Comparison of ENCODE assay signal across 16 cellular contexts in genomic region chr10:62225362-62225761, GRCh38. TPM values are rescaled to one million over a fixed set of nuclear protein-coding genes. Genes with fewer than 3 reads are reported as not detected.
A peak's percentile ranks its signal among the peaks of the same experiment; 100 is the strongest.
DNase-seq lines count a peak whose midpoint lies in the region; ATAC-seq and TF ChIP-seq lines count a peak whose summit lies in the region.
"Had no signal": no experiment of that assay in that cellular context is flagged by ENCODE, and none has a peak within 500 bp of the region (broad histone marks: within the 10 kb centered on the region; RNA-seq: fewer than 3 reads in every experiment).

No MANE protein-coding gene starts in this region.

- H2BK120ac ChIP-seq in trophoblast cell (ENCODE audit: insufficient read depth, low read length, poor library complexity), result peak overlapping the region; percentile 49

- H4K91ac ChIP-seq in trophoblast cell (ENCODE audit: low read depth, low read length), result no peak overlapping the region

- no peak overlapping the region for H4K8ac ChIP-seq in trophoblast cell (ENCODE audit: low read depth, low read length)

- no peak overlapping the region for H3K9ac ChIP-seq in trophoblast cell (ENCODE audit: low read length)

- no peaks in the 10 kb centered on the region for H3K27me3 Mint-ChIP-seq in activated CD4-positive, alpha-beta T cell treated with anti-CD3 and anti-CD28 coated beads for 36 hours
- H3K27me3 Mint-ChIP-seq in activated naive CD4-positive, alpha-beta T cell treated with anti-CD3 and anti-CD28 coated beads, Interleukin-2, amount 10 ng/mL, durations not matched to agents 7 days and 5 days, result no peaks in the 10 kb centered on the region
- no peaks in the 10 kb centered on the region for H3K27me3 Mint-ChIP-seq in activated T-helper 1 cell treated with anti-CD3 and anti-CD28 coated beads, Interleukin-12 subunit alpha, Interleukin-12 subunit beta, Interleukin-2, Interleukin-4 antibody, amounts not matched to agents 30 ng/mL and 10 ng/mL and 1 ng/mL, durations not matched to agents 14 hours and 24 hours and 36 hours (ENCODE audit: insufficient read depth)

- H3K4me2 ChIP-seq in trophoblast cell (ENCODE audit: low read length), result no peak overlapping the region

- H3K4me3 Mint-ChIP-seq in activated CD4-positive, alpha-beta T cell treated with anti-CD3 and anti-CD28 coated beads for 36 hours, result no peak overlapping the region
- H3K4me3 Mint-ChIP-seq in activated naive CD4-positive, alpha-beta T cell treated with anti-CD3 and anti-CD28 coated beads, Interleukin-2, amount 10 ng/mL, durations not matched to agents 7 days and 5 days, result no peak overlapping the region
- no peak overlapping the region for H3K4me3 Mint-ChIP-seq in activated T-helper 1 cell treated with anti-CD3 and anti-CD28 coated beads, Interleukin-12 subunit alpha, Interleukin-12 subunit beta, Interleukin-2, Interleukin-4 antibody, amounts not matched to agents 30 ng/mL and 10 ng/mL and 1 ng/mL, durations not matched to agents 14 hours and 24 hours and 36 hours

- H3K27ac ChIP-seq in trophoblast cell (ENCODE audit: low read depth, low read length), result peak overlapping the region; percentile 63
- H3K27ac ChIP-seq in left lung, result no peak overlapping the region
- H3K27ac ChIP-seq: RWPE1 had no signal

- no peak overlapping the region for H3K23ac ChIP-seq in trophoblast cell (ENCODE audit: low read length)

- H2AFZ ChIP-seq in trophoblast cell (ENCODE audit: insufficient read depth, low read length, poor library complexity), result no peak overlapping the region

- H3K79me2 ChIP-seq in trophoblast cell (ENCODE audit: control insufficient read depth, insufficient read depth, low read length, poor library complexity), result no peaks in the 10 kb centered on the region

- H3K36me3 Mint-ChIP-seq in activated CD4-positive, alpha-beta T cell treated with anti-CD3 and anti-CD28 coated beads for 36 hours (ENCODE audit: low read depth), result peaks cover 1% of the 10 kb centered on the region
- H3K36me3 Mint-ChIP-seq in activated naive CD4-positive, alpha-beta T cell treated with anti-CD3 and anti-CD28 coated beads, Interleukin-2, amount 50 U/mL, for 72 hours, result peaks cover 0 to 25% of the 10 kb centered on the region in 2 donors
- peaks cover 23% of the 10 kb centered on the region for H3K36me3 Mint-ChIP-seq in activated naive CD4-positive, alpha-beta T cell treated with anti-CD3 and anti-CD28 coated beads, Interleukin-2, amount 10 ng/mL, durations not matched to agents 7 days and 5 days
- peaks cover 10% of the 10 kb centered on the region for H3K36me3 Mint-ChIP-seq in activated T-helper 1 cell treated with anti-CD3 and anti-CD28 coated beads, Interleukin-12 subunit alpha, Interleukin-12 subunit beta, Interleukin-2, Interleukin-4 antibody, amounts not matched to agents 30 ng/mL and 10 ng/mL and 1 ng/mL, durations not matched to agents 14 hours and 24 hours and 36 hours (ENCODE audit: low read depth)

- ATAC-seq in activated CD4-positive, alpha-beta T cell treated with anti-CD3 and anti-CD28 coated beads for 36 hours, result peak; percentile 74
- ATAC-seq in activated naive CD4-positive, alpha-beta T cell treated with anti-CD3 and anti-CD28 coated beads, Interleukin-2, amount 50 U/mL, for 72 hours, result peak; percentile 81 to 92
- ATAC-seq in left lung, result no peak

- no peak overlapping the region for H2BK5ac ChIP-seq in trophoblast cell (ENCODE audit: low read depth, low read length, poor library complexity)

- H3K4ac ChIP-seq in trophoblast cell (ENCODE audit: low read depth, low read length), result no peak overlapping the region

- no peak overlapping the region for H2AK5ac ChIP-seq in trophoblast cell (ENCODE audit: low read length)

- H3K27me3 ChIP-seq in trophoblast cell (ENCODE audit: insufficient read depth, low read length) (no peaks in the 10 kb centered on the region), left lung (no peaks in the 10 kb centered on the region)

- peaks cover 10% of the 10 kb centered on the region for H3K4me1 Mint-ChIP-seq in activated CD4-positive, alpha-beta T cell treated with anti-CD3 and anti-CD28 coated beads for 36 hours
- peaks cover 7% of the 10 kb centered on the region for H3K4me1 Mint-ChIP-seq in activated naive CD4-positive, alpha-beta T cell treated with anti-CD3 and anti-CD28 coated beads, Interleukin-2, amount 10 ng/mL, durations not matched to agents 7 days and 5 days
- H3K4me1 Mint-ChIP-seq in activated T-helper 1 cell treated with anti-CD3 and anti-CD28 coated beads, Interleukin-12 subunit alpha, Interleukin-12 subunit beta, Interleukin-2, Interleukin-4 antibody, amounts not matched to agents 30 ng/mL and 10 ng/mL and 1 ng/mL, durations not matched to agents 14 hours and 24 hours and 36 hours (ENCODE audit: low read depth), result peaks cover 5% of the 10 kb centered on the region

- CTCF ChIA-PET in activated CD4-positive, alpha-beta T cell treated with anti-CD3 and anti-CD28 coated beads for 36 hours (lab: Charles Lee), result interaction anchor here (0.6 to 0.8 kb wide), 2 partner anchors 13 to 19 kb away, joined by 3 to 4 read pairs; no protein-coding TSS in a partner anchor
- CTCF ChIA-PET in activated naive CD4-positive, alpha-beta T cell treated with anti-CD3 and anti-CD28 coated beads, Interleukin-2, amount 10 ng/mL, durations not matched to agents 7 days and 5 days (lab: Charles Lee), result no interaction called here

- POLR2A ChIA-PET in activated CD4-positive, alpha-beta T cell treated with anti-CD3 and anti-CD28 coated beads for 36 hours (lab: Charles Lee), result interaction anchor here (0.6 to 2.0 kb wide), 3 partner anchors 37 to 320 kb away, joined by 3 to 9 read pairs (median 3); no protein-coding TSS in a partner anchor

- WGBS in trophoblast cell (ENCODE audit: extremely low coverage, insufficient coverage, insufficient read length), result no CpG with 5 or more reads among the region's 3 CpGs

- H3K9me3 ChIP-seq in trophoblast cell (ENCODE audit: insufficient read depth, low read depth, low read length), result no peaks in the 10 kb centered on the region
- no peaks in the 10 kb centered on the region for H3K9me3 ChIP-seq in left lung

- peak overlapping the region; percentile 59 for H2BK12ac ChIP-seq in trophoblast cell (ENCODE audit: low read length)

- no peak overlapping the region for H4K12ac ChIP-seq in trophoblast cell (ENCODE audit: low read depth, low read length)

- peaks cover 4% of the 10 kb centered on the region for H3K79me1 ChIP-seq in trophoblast cell (ENCODE audit: low read length)

- no peak for DNase-seq in activated CD4-positive, alpha-beta T cell treated with anti-CD3 and anti-CD28 coated beads for 36 hours
- no peak for DNase-seq in activated CD4-positive, alpha-beta T cell treated with anti-CD3 and anti-CD28 coated beads, Interleukin-2, amount 50 U/mL, for 48 hours
- DNase-seq in activated naive CD4-positive, alpha-beta T cell treated with anti-CD3 and anti-CD28 coated beads, Interleukin-2, amount 50 U/mL, for 72 hours (ENCODE audit: low spot score in 2 of 2), result no peak
- no peak for DNase-seq in activated naive CD4-positive, alpha-beta T cell treated with anti-CD3 and anti-CD28 coated beads, Interleukin-2, amount 10 ng/mL, durations not matched to agents 7 days and 5 days
- DNase-seq in activated T-helper 1 cell treated with anti-CD3 and anti-CD28 coated beads, Interleukin-12 subunit alpha, Interleukin-12 subunit beta, Interleukin-2, Interleukin-4 antibody, amounts not matched to agents 30 ng/mL and 10 ng/mL and 1 ng/mL, durations not matched to agents 14 hours and 24 hours and 36 hours (ENCODE audit: low spot score), result no peak
- DNase-seq in trophoblast cell (no peak), Kasumi-1 (lab: John Stamatoyannopoulos, UW) (no peak), left lung (no peak)
- DNase-seq: 8988T, DMS153, GDM1, H7, NCI-H1436, NCI-H1930, NCI-H524 had no signal

- H3K27ac Mint-ChIP-seq in activated CD4-positive, alpha-beta T cell treated with anti-CD3 and anti-CD28 coated beads for 36 hours, result peak overlapping the region; percentile 52
- H3K27ac Mint-ChIP-seq in activated naive CD4-positive, alpha-beta T cell treated with anti-CD3 and anti-CD28 coated beads, Interleukin-2, amount 50 U/mL, for 72 hours, result peak overlapping the region; percentile 58 to 71
- no peak overlapping the region for H3K27ac Mint-ChIP-seq in activated naive CD4-positive, alpha-beta T cell treated with anti-CD3 and anti-CD28 coated beads, Interleukin-2, amount 10 ng/mL, durations not matched to agents 7 days and 5 days
- H3K27ac Mint-ChIP-seq in activated T-helper 1 cell treated with anti-CD3 and anti-CD28 coated beads, Interleukin-12 subunit alpha, Interleukin-12 subunit beta, Interleukin-2, Interleukin-4 antibody, amounts not matched to agents 30 ng/mL and 10 ng/mL and 1 ng/mL, durations not matched to agents 14 hours and 24 hours and 36 hours, result peak overlapping the region; percentile 55

- H3K18ac ChIP-seq in trophoblast cell (ENCODE audit: low read length), result no peak overlapping the region

- H3K4me1 ChIP-seq in trophoblast cell (ENCODE audit: control insufficient read depth in 1 of 2, insufficient read depth in 2 of 2, low read length in 2 of 2) (peaks cover 0 to 4% of the 10 kb centered on the region in 2 experiments), left lung (no peaks in the 10 kb centered on the region)

- no peak overlapping the region for H3K14ac ChIP-seq in trophoblast cell (ENCODE audit: low read length)

- H3K9me3 Mint-ChIP-seq in activated CD4-positive, alpha-beta T cell treated with anti-CD3 and anti-CD28 coated beads for 36 hours (ENCODE audit: low read depth), result no peaks in the 10 kb centered on the region
- no peaks in the 10 kb centered on the region for H3K9me3 Mint-ChIP-seq in activated naive CD4-positive, alpha-beta T cell treated with anti-CD3 and anti-CD28 coated beads, Interleukin-2, amount 50 U/mL, for 72 hours
- H3K9me3 Mint-ChIP-seq in activated naive CD4-positive, alpha-beta T cell treated with anti-CD3 and anti-CD28 coated beads, Interleukin-2, amount 10 ng/mL, durations not matched to agents 7 days and 5 days, result peaks cover 4% of the 10 kb centered on the region
- H3K9me3 Mint-ChIP-seq in activated T-helper 1 cell treated with anti-CD3 and anti-CD28 coated beads, Interleukin-12 subunit alpha, Interleukin-12 subunit beta, Interleukin-2, Interleukin-4 antibody, amounts not matched to agents 30 ng/mL and 10 ng/mL and 1 ng/mL, durations not matched to agents 14 hours and 24 hours and 36 hours, result peaks cover 4% of the 10 kb centered on the region

- H3K36me3 ChIP-seq in trophoblast cell (ENCODE audit: control insufficient read depth in 1 of 2, insufficient read depth in 2 of 2, low read length in 2 of 2) (no peaks in the 10 kb centered on the region), left lung (no peaks in the 10 kb centered on the region)

- no peak overlapping the region for H3K4me3 ChIP-seq in trophoblast cell (ENCODE audit: low read depth, low read length)
- no peak overlapping the region for H3K4me3 ChIP-seq in left lung

- intact Hi-C loops in activated CD4-positive, alpha-beta T cell treated with anti-CD3 and anti-CD28 coated beads for 36 hours (cut with DNase I, micrococcal nuclease), result loop anchor here (1.0 to 5.0 kb wide), 2 partner anchors 42 to 283 kb away; no protein-coding TSS in a partner anchor
- intact Hi-C loops in activated T-helper 1 cell treated with anti-CD3 and anti-CD28 coated beads, Interleukin-12 subunit alpha, Interleukin-12 subunit beta, Interleukin-2, Interleukin-4 antibody, amounts not matched to agents 30 ng/mL and 10 ng/mL and 1 ng/mL, durations not matched to agents 14 hours and 24 hours and 36 hours (cut with micrococcal nuclease), result loop anchor here (1.0 to 2.0 kb wide), 3 partner anchors 27 to 43 kb away; no protein-coding TSS in a partner anchor
- intact Hi-C loops in left lung (cut with DNase I), result no loop called here

- no peak for TF ChIP-seq CTCF in left lung (IDR thresholded peaks at IDR 0.05)

RNA-seq across cellular contexts. Expression of gene RTKN2, which starts 43.3 kb away (rescaled TPM):
- 1 to 10 TPM; 4.8 TPM for total RNA-seq in activated CD4-positive, alpha-beta T cell treated with anti-CD3 and anti-CD28 coated beads for 36 hours
- 1 to 10 TPM; 9.2 to 10.0 TPM for total RNA-seq in activated naive CD4-positive, alpha-beta T cell treated with anti-CD3 and anti-CD28 coated beads, Interleukin-2, amount 50 U/mL, for 72 hours
- total RNA-seq in activated T-helper 1 cell treated with anti-CD3 and anti-CD28 coated beads, Interleukin-12 subunit alpha, Interleukin-12 subunit beta, Interleukin-2, Interleukin-4 antibody, amounts not matched to agents 30 ng/mL and 10 ng/mL and 1 ng/mL, durations not matched to agents 14 hours and 24 hours and 36 hours, result 3.0 and 3.7 TPM in 2 replicates
- 6.1 and 6.4 TPM in 2 replicates for polyA plus RNA-seq in trophoblast cell (2013)
- 10 to 100 TPM in 1 of 2 donors, 1 to 10 TPM in 1; 5.7 to 14.1 TPM for total RNA-seq in left lung

Comparison
In these comparisons a context has a peak if more than half of its experiments do, and no peak if none do; other contexts are left out.
1. intact Hi-C loops: an anchor here in activated CD4-positive, alpha-beta T cell treated with anti-CD3 and anti-CD28 coated beads for 36 hours (1.0 to 5.0 kb wide) and activated T-helper 1 cell treated with anti-CD3 and anti-CD28 coated beads, Interleukin-12 subunit alpha, Interleukin-12 subunit beta, Interleukin-2, Interleukin-4 antibody, amounts not matched to agents 30 ng/mL and 10 ng/mL and 1 ng/mL, durations not matched to agents 14 hours and 24 hours and 36 hours (1.0 to 2.0 kb wide); none called in left lung.